In genomic region chr20:58907481-58908137, GRCh38 we compare ENCODE assay signal across 8 cellular contexts. TPM values are rescaled to one million over a fixed set of nuclear protein-coding genes. Genes with fewer than 3 reads are reported as not detected.
DNase-seq lines count a peak whose midpoint lies in the region; ATAC-seq, FAIRE-seq and TF ChIP-seq lines count a peak whose summit lies in the region.

No MANE protein-coding gene starts in this region.

- peaks cover 84% of the 10 kb centered on the region for H4K20me1 ChIP-seq in astrocyte (ENCODE audit: insufficient read depth, low read length)

- no peaks in the 10 kb centered on the region for H3K27me3 Mint-ChIP-seq in astrocyte (ENCODE audit: low read depth, unreplicated experiment)

- no peak for FAIRE-seq in astrocyte (lab: Jason Lieb, UNC)

- no peaks in the 10 kb centered on the region for H3K9me3 Mint-ChIP-seq in astrocyte (ENCODE audit: unreplicated experiment)

- H3K79me2 ChIP-seq in astrocyte (ENCODE audit: insufficient read depth, low read length): peaks cover 51% of the 10 kb centered on the region

- peaks cover 41% of the 10 kb centered on the region for H3K4me1 Mint-ChIP-seq in astrocyte (ENCODE audit: low read depth, unreplicated experiment)

- peaks cover 79% of the 10 kb centered on the region for H3K36me3 ChIP-seq in astrocyte (ENCODE audit: insufficient read depth, low read length)
- H3K36me3 ChIP-seq in H7 (replicated peaks; ENCODE audit: control insufficient read depth, insufficient read depth, low read length): peaks cover 53% of the 10 kb centered on the region

- peak overlapping the region; percentile 90 for H3K27ac Mint-ChIP-seq in astrocyte (ENCODE audit: unreplicated experiment)

- no peak overlapping the region for H2AFZ ChIP-seq in astrocyte (ENCODE audit: low read depth, low read length)

- peaks cover 50% of the 10 kb centered on the region for H3K36me3 Mint-ChIP-seq in astrocyte (ENCODE audit: low read depth, unreplicated experiment)

- H3K9ac ChIP-seq in astrocyte (ENCODE audit: low read length): peak overlapping the region; percentile 78

- H3K9me3 ChIP-seq in astrocyte (ENCODE audit: insufficient read depth, low read depth, low read length): no peaks in the 10 kb centered on the region

- peaks cover 23% of the 10 kb centered on the region for H3K4me1 ChIP-seq in astrocyte (ENCODE audit: insufficient read depth, low read length)

- DNase-seq in GM12865 (ENCODE audit: low read depth) (peak; percentile 99), H4 (ENCODE audit: low spot score) (peak; percentile 94), LHCN-M2 (ENCODE audit: low read depth) (peak; percentile 98), SK-N-DZ (ENCODE audit: low spot score) (peak; percentile 74), astrocyte (ENCODE audit: low read depth) (peak; percentile 98), left ventricle myocardium superior (peak; percentile 84), renal cortical epithelial cell (ENCODE audit: low read depth) (peak; percentile 96), H7 (no peak)

- H3K4me2 ChIP-seq in astrocyte (ENCODE audit: low read length): peak overlapping the region; percentile 82

- H3K27me3 ChIP-seq in astrocyte (ENCODE audit: insufficient read depth, low read length): no peaks in the 10 kb centered on the region
- no peaks in the 10 kb centered on the region for H3K27me3 ChIP-seq in H7 (ENCODE audit: control insufficient read depth, insufficient read depth, low read length)

- H3K27ac ChIP-seq in astrocyte (ENCODE audit: low read depth, low read length): peak overlapping the region; percentile 77

- ATAC-seq in left ventricle myocardium superior: peak; percentile 96

- TF ChIP-seq CTCF in GM12865 (IDR thresholded peaks at IDR 0.05; ENCODE audit: insufficient read depth, low read depth, low read length, missing control alignments) (no peak), astrocyte (IDR thresholded peaks at IDR 0.05; ENCODE audit: insufficient read depth, low read depth, low read length) (no peak)

- intact Hi-C loops in left ventricle myocardium superior (cut with micrococcal nuclease): loop anchor here (5.0 kb wide), 1 partner anchor 125 kb away; the partner anchor contains the start of gene ATP5F1E

- peak overlapping the region; percentile 80 for H3K4me3 Mint-ChIP-seq in astrocyte (ENCODE audit: unreplicated experiment)

- peak overlapping the region; percentile 63 for H3K4me3 ChIP-seq in GM12865 (ENCODE audit: low read depth, low read length)
- peak overlapping the region; percentile 9 for H3K4me3 ChIP-seq in astrocyte (ENCODE audit: insufficient read depth, low read depth, low read length)
- H3K4me3 ChIP-seq in H7 (ENCODE audit: insufficient read depth, low read depth, low read length): no peak overlapping the region

RNA-seq across cellular contexts. Expression of gene GNAS, which starts 55.1 kb away (rescaled TPM):
- total RNA-seq in H4 (2014; rRNA removed; shearing (Covaris generic)): 886 and 1,032 TPM in 2 replicates
- total RNA-seq in LHCN-M2 (2014; rRNA removed): 462 and 481 TPM in 2 replicates
- polyA plus RNA-seq in LHCN-M2 (2012): 1,060 TPM
- 1,569 and 1,648 TPM in 2 replicates for polyA plus RNA-seq in SK-N-DZ (2014; cell fraction: cytosol; rRNA removed)
- 749 and 1,124 TPM in 2 replicates for polyA plus RNA-seq in SK-N-DZ (2014; cell fraction: nucleus; rRNA removed)
- total RNA-seq in astrocyte: 1,937 and 2,003 TPM in 2 replicates
- 1,575 TPM for total RNA-seq in left ventricle myocardium superior
- 297 and 1,165 TPM in 2 replicates for total RNA-seq in renal cortical epithelial cell
- total RNA-seq in H7 (2014; rRNA removed; shearing (Covaris generic)): 683 and 685 TPM in 2 replicates

RNA-seq across cellular contexts. Expression of gene GNAS-AS1, which starts 56.9 kb away (rescaled TPM):
- 1.5 and 3.0 TPM in 2 replicates for total RNA-seq in H4 (2014; rRNA removed; shearing (Covaris generic))
- total RNA-seq in LHCN-M2 (2014; rRNA removed): 0.11 TPM in 1 of 2 replicates, not detected in the other
- polyA plus RNA-seq in LHCN-M2 (2012): not detected
- 1.9 and 3.7 TPM in 2 replicates for polyA plus RNA-seq in SK-N-DZ (2014; cell fraction: cytosol; rRNA removed)
- 5.2 and 5.4 TPM in 2 replicates for polyA plus RNA-seq in SK-N-DZ (2014; cell fraction: nucleus; rRNA removed)
- 2.8 and 3.8 TPM in 2 replicates for total RNA-seq in astrocyte
- 0.35 TPM for total RNA-seq in left ventricle myocardium superior
- under 0.01 and 0.65 TPM in 2 replicates for total RNA-seq in renal cortical epithelial cell
- 0.24 and 0.26 TPM in 2 replicates for total RNA-seq in H7 (2014; rRNA removed; shearing (Covaris generic))
